Comparison of ENCODE assay signal across 1 cellular context in the genomic region with DNA sequence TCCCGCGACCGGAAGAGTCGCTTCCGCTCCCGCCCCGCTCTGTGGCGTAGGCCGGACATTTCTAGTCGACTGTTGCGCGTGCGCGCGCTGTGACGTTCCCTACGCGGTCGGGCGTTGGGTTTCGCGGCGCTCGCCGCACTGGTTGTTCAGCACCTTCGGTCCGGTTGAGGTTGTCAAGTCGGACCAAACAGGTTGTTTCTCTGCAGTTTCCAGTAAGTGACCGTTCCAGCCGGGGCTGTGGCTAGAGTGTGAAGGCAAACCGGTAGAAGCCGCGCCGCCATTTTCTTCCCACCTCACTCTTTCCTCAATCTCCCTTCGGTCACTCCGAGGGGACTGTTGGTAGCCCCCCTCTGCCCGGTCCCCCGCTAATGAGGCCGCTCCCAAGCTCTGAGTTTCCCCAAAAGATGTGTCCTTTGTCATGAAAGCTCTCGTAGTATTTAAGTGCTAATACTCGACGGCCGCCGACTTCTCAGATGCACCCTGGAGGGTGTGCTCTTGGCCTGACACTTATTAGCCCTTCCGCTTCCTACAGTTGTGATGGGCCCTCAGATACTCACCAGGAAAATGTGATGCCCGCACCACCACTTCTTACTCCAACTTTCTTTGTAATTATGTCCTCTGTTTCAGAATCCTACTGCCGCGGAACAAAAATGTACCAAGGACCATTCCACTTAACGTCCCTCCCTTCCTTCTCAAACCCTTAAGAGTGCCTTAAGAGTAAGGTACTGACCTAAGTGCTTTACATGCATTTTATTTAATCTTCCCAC.
TF ChIP-seq lines count a peak whose summit lies in the region.

No MANE protein-coding gene starts in this region.

TF ChIP-seq in HepG2, 621 proteins besides CTCF, POLR2A, EP300 and RAD21 (continued from another document and continues in another):
- TF ChIP-seq IRF1 (CRISPR knock-in tag; IDR thresholded peaks at IDR 0.05; ENCODE audit: low read depth) (0 out of 2 replicates have a peak, but pooled peaks have one; percentile 67), ZNF549 (CRISPR knock-in tag; IDR thresholded peaks at IDR 0.05) (no peak), ZNF136 (CRISPR knock-in tag; IDR thresholded peaks at IDR 0.05; ENCODE audit: low read depth) (peak; percentile 53; the same call in 1 of the 2 replicates), MEF2D (CRISPR knock-in tag; IDR thresholded peaks at IDR 0.05) (peak; percentile 59; the same call in 1 of the 2 replicates), ZNF510 (CRISPR knock-in tag; IDR thresholded peaks at IDR 0.05; ENCODE audit: low read depth) (0 out of 2 replicates have a peak, but pooled peaks have one; percentile 73), KDM3A (CRISPR knock-in tag; IDR thresholded peaks at IDR 0.05; ENCODE audit: low read depth) (peak; percentile 8; the same call in 1 of the 2 replicates), YY1 (IDR thresholded peaks at IDR 0.05; ENCODE audit: insufficient read depth, insufficient replicate concordance, low read depth, low read length) (peak; percentile 88), IKZF5 (CRISPR knock-in tag; IDR thresholded peaks at IDR 0.05) (peak; percentile 67; the same call in 1 of the 2 replicates), ZNF580 (CRISPR knock-in tag; IDR thresholded peaks at IDR 0.05; ENCODE audit: borderline replicate concordance, low read depth) (peak; percentile 51; the same call in 1 of the 2 replicates), NFKB2 (CRISPR knock-in tag; IDR thresholded peaks at IDR 0.05; ENCODE audit: borderline replicate concordance) (peak; percentile 93; the same call in 1 of the 2 replicates), RBFOX2 (IDR thresholded peaks at IDR 0.05; ENCODE audit: low read depth, low read length) (peak; percentile 92), MED13 (CRISPR knock-in tag; IDR thresholded peaks at IDR 0.05) (no peak), TCF7 (IDR thresholded peaks at IDR 0.05; ENCODE audit: low read depth) (no peak), ZNF709 (CRISPR knock-in tag; IDR thresholded peaks at IDR 0.05) (peak; percentile 86), ZFP82 (CRISPR knock-in tag; IDR thresholded peaks at IDR 0.05; ENCODE audit: borderline replicate concordance) (no peak), ZNF772 (CRISPR knock-in tag; IDR thresholded peaks at IDR 0.05) (peak; percentile 86), HNRNPL (IDR thresholded peaks at IDR 0.05; ENCODE audit: low read depth, low read length) (0 out of 2 replicates have a peak, but pooled peaks have one; percentile 67), FOXO1 (CRISPR knock-in tag; IDR thresholded peaks at IDR 0.05) (peak; percentile 53), KDM2A (CRISPR knock-in tag; IDR thresholded peaks at IDR 0.05; ENCODE audit: borderline replicate concordance, low read depth) (peak; percentile 92), ZNF496 (CRISPR knock-in tag; IDR thresholded peaks at IDR 0.05; ENCODE audit: insufficient replicate concordance) (no peak), ZNF225 (CRISPR knock-in tag; IDR thresholded peaks at IDR 0.05) (peak; percentile 47; the same call in 1 of the 2 replicates), ZFP90 (CRISPR knock-in tag; IDR thresholded peaks at IDR 0.05; ENCODE audit: borderline replicate concordance) (peak; percentile 92), TAF1 (CRISPR knock-in tag; IDR thresholded peaks at IDR 0.05) (peak; percentile 87), ZBTB25 (CRISPR knock-in tag; IDR thresholded peaks at IDR 0.05) (0 out of 2 replicates have a peak, but pooled peaks have one; percentile 43), GATAD1 (CRISPR knock-in tag; IDR thresholded peaks at IDR 0.05) (peak; percentile 79), ZMYM4 (CRISPR knock-in tag; IDR thresholded peaks at IDR 0.05) (peak; percentile 46; the same call in 1 of the 2 replicates), ZSCAN9 (CRISPR knock-in tag; IDR thresholded peaks at IDR 0.05; ENCODE audit: borderline replicate concordance) (0 out of 2 replicates have a peak, but pooled peaks have one; percentile 74), ZNF317 (CRISPR knock-in tag; IDR thresholded peaks at IDR 0.05) (peak; percentile 72), ZNF678 (CRISPR knock-in tag; IDR thresholded peaks at IDR 0.05) (no peak; the same call in 1 of the 2 replicates), U2AF1 (optimal IDR thresholded peaks at IDR 0.05; ENCODE audit: low read depth, low read length) (no peak), ZNF260 (CRISPR knock-in tag; IDR thresholded peaks at IDR 0.05; ENCODE audit: borderline replicate concordance, low read depth) (no peak), GABPB1 (CRISPR knock-in tag; IDR thresholded peaks at IDR 0.05) (peak; percentile 90), SRY (CRISPR knock-in tag; IDR thresholded peaks at IDR 0.05) (peak; percentile 70; the same call in 1 of the 2 replicates), CCAR2 (optimal IDR thresholded peaks at IDR 0.05; ENCODE audit: low read depth, low read length) (no peak), AGO2 (optimal IDR thresholded peaks at IDR 0.05; ENCODE audit: low read depth, low read length) (peak; percentile 50), ZNF484 (CRISPR knock-in tag; IDR thresholded peaks at IDR 0.05; ENCODE audit: borderline replicate concordance, low read depth) (no peak; the same call in 1 of the 2 replicates), ZNF780A (CRISPR knock-in tag; IDR thresholded peaks at IDR 0.05) (peak; percentile 72; the same call in 1 of the 2 replicates), ONECUT2 (CRISPR knock-in tag; IDR thresholded peaks at IDR 0.05) (no peak), ZNF318 (CRISPR knock-in tag; IDR thresholded peaks at IDR 0.05) (no peak; the same call in 1 of the 2 replicates), SAP130 (CRISPR knock-in tag; IDR thresholded peaks at IDR 0.05; ENCODE audit: low read depth) (peak; percentile 76), RXRA (CRISPR knock-in tag; IDR thresholded peaks at IDR 0.05) (peak; percentile 58; the same call in 1 of the 2 replicates)
- TF ChIP-seq, protein P1, sequence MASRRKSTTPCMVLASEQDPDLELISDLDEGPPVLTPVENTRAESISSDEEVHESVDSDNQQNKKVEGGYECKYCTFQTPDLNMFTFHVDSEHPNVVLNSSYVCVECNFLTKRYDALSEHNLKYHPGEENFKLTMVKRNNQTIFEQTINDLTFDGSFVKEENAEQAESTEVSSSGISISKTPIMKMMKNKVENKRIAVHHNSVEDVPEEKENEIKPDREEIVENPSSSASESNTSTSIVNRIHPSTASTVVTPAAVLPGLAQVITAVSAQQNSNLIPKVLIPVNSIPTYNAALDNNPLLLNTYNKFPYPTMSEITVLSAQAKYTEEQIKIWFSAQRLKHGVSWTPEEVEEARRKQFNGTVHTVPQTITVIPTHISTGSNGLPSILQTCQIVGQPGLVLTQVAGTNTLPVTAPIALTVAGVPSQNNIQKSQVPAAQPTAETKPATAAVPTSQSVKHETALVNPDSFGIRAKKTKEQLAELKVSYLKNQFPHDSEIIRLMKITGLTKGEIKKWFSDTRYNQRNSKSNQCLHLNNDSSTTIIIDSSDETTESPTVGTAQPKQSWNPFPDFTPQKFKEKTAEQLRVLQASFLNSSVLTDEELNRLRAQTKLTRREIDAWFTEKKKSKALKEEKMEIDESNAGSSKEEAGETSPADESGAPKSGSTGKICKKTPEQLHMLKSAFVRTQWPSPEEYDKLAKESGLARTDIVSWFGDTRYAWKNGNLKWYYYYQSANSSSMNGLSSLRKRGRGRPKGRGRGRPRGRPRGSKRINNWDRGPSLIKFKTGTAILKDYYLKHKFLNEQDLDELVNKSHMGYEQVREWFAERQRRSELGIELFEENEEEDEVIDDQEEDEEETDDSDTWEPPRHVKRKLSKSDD (CRISPR knock-in tag; IDR thresholded peaks at IDR 0.05; ENCODE audit: low read depth) = peak; percentile 87
- TF ChIP-seq, protein P2, sequence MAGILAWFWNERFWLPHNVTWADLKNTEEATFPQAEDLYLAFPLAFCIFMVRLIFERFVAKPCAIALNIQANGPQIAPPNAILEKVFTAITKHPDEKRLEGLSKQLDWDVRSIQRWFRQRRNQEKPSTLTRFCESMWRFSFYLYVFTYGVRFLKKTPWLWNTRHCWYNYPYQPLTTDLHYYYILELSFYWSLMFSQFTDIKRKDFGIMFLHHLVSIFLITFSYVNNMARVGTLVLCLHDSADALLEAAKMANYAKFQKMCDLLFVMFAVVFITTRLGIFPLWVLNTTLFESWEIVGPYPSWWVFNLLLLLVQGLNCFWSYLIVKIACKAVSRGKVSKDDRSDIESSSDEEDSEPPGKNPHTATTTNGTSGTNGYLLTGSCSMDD (CRISPR knock-in tag; IDR thresholded peaks at IDR 0.05) = no peak
- TF ChIP-seq, protein P3, sequence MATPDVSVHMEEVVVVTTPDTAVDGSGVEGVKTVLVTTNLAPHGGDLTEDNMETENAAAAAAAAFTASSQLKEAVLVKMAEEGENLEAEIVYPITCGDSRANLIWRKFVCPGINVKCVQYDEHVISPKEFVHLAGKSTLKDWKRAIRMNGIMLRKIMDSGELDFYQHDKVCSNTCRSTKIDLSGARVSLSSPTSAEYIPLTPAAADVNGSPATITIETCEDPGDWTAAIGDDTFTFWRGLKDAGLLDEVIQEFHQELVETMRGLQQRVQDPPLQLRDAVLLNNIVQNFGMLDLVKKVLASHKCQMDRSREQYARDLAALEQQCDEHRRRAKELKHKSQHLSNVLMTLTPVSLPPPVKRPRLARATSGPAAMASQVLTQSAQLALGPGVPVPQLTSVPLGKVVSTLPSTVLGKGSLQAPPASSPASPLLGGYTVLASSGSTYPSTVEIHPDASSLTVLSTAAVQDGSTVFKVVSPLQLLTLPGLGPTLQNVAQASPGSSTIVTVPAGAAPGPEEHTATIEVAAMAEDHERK (CRISPR knock-in tag; IDR thresholded peaks at IDR 0.05; ENCODE audit: low read depth) = peak; percentile 79
